ENCODE assay signal across 1 cellular context in the genomic region with DNA sequence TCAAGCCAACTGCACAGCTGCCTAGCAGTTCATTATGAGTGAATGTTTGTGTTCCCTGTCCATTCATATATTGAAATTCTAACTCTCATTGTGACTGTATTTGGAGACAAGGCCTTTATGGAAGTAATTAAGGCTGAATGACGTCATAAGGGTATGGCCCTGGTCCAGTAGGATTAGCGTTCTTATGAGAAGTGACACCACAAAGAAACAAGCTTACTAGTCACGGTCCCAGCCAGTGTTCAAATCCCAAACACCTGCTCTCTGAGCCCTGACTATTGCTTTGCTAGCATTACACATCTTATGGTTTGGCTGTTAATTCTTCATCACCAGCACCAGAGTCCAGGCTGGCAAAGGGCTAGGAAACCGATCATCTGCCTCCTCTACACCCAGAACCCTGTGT.
TF ChIP-seq lines count a peak whose summit lies in the region.

No MANE protein-coding gene starts in this region.

TF ChIP-seq in H1, 55 proteins besides CTCF, POLR2A, EP300 and RAD21:
- TF ChIP-seq SRF (IDR thresholded peaks at IDR 0.05; ENCODE audit: low read depth, low read length), result no peak
- TF ChIP-seq SIX5 (IDR thresholded peaks at IDR 0.05; ENCODE audit: low read depth, low read length), result no peak
- TF ChIP-seq JUND (IDR thresholded peaks at IDR 0.05; ENCODE audit: low read length), result no peak
- no peak for TF ChIP-seq ASH2L (IDR thresholded peaks at IDR 0.05; ENCODE audit: low read length)
- TF ChIP-seq KDM1A (IDR thresholded peaks at IDR 0.05; ENCODE audit: borderline replicate concordance, low read length), result no peak
- no peak for TF ChIP-seq NRF1 (IDR thresholded peaks at IDR 0.05; ENCODE audit: low read depth, low read length)
- TF ChIP-seq HDAC6 (IDR thresholded peaks at IDR 0.05; ENCODE audit: low read depth, low read length), result no peak
